ENCODE assay signal across 19 cellular contexts in genomic region chr5:173004447-173004846, GRCh38.
"Had no signal": no experiment of that assay in that cellular context is flagged by ENCODE, and none has a peak within 500 bp of the region (broad histone marks: within the 10 kb centered on the region; RNA-seq: fewer than 3 reads in every experiment).

No MANE protein-coding gene starts in this region.

- DNase-seq: activated CD4-positive, alpha-beta T cell treated with anti-CD3 and anti-CD28 coated beads, Interleukin-2, amount 10 ng/mL, durations not matched to agents 24 days and 14 days; activated naive CD4-positive, alpha-beta T cell treated with anti-CD3 and anti-CD28 coated beads, Interleukin-2, amount 10 ng/mL, durations not matched to agents 7 days and 5 days; dorsolateral prefrontal cortex; left lung; mammary epithelial cell; mucosa of descending colon; ovary; right lobe of liver; stimulated activated CD4-positive, alpha-beta T cell treated with anti-CD3 and anti-CD28 coated beads, Interleukin-4, amount 100 ng/mL, for 4 hours; stimulated activated CD8-positive, alpha-beta memory T cell treated with anti-CD3 and anti-CD28 coated beads, Interleukin-4, amount 100 ng/mL, for 48 hours; stimulated activated naive CD8-positive, alpha-beta T cell treated with anti-CD3 and anti-CD28 coated beads, Interleukin-15, Interleukin-2, amounts not matched to agents 100 U/mL and 50 U/mL, for 24 hours; T-helper 2 cell; transverse colon had no signal

- H3K27me3 Mint-ChIP-seq: activated CD4-positive, alpha-beta T cell treated with anti-CD3 and anti-CD28 coated beads, Interleukin-2, amount 10 ng/mL, durations not matched to agents 24 days and 14 days; activated naive CD4-positive, alpha-beta T cell treated with anti-CD3 and anti-CD28 coated beads, Interleukin-2, amount 10 ng/mL, durations not matched to agents 7 days and 5 days had no signal

- ATAC-seq: left lung; mucosa of descending colon; right lobe of liver; stimulated activated naive CD8-positive, alpha-beta T cell treated with anti-CD3 and anti-CD28 coated beads, Interleukin-15, Interleukin-2, amounts not matched to agents 100 U/mL and 50 U/mL, for 24 hours had no signal

- H3K9me3 ChIP-seq: left lung, mucosa of descending colon, ovary, right lobe of liver, transverse colon, vagina had no signal

- H3K9me3 Mint-ChIP-seq: activated CD4-positive, alpha-beta T cell treated with anti-CD3 and anti-CD28 coated beads, Interleukin-2, amount 10 ng/mL, durations not matched to agents 24 days and 14 days; activated naive CD4-positive, alpha-beta T cell treated with anti-CD3 and anti-CD28 coated beads, Interleukin-2, amount 10 ng/mL, durations not matched to agents 7 days and 5 days; activated T-helper 1 cell treated with anti-CD3 and anti-CD28 coated beads, Interleukin-12 subunit alpha, Interleukin-12 subunit beta, Interleukin-2, Interleukin-4 antibody, amounts not matched to agents 30 ng/mL and 10 ng/mL and 1 ng/mL, durations not matched to agents 14 hours and 24 hours and 36 hours had no signal

- H3K4me3 ChIP-seq: cardiac muscle cell, dorsolateral prefrontal cortex, hepatocyte, left lung, mucosa of descending colon, ovary, right lobe of liver, smooth muscle cell, transverse colon, vagina had no signal

- H3K4me3 Mint-ChIP-seq: activated CD4-positive, alpha-beta T cell treated with anti-CD3 and anti-CD28 coated beads, Interleukin-2, amount 10 ng/mL, durations not matched to agents 24 days and 14 days; activated naive CD4-positive, alpha-beta T cell treated with anti-CD3 and anti-CD28 coated beads, Interleukin-2, amount 10 ng/mL, durations not matched to agents 7 days and 5 days; activated T-helper 1 cell treated with anti-CD3 and anti-CD28 coated beads, Interleukin-12 subunit alpha, Interleukin-12 subunit beta, Interleukin-2, Interleukin-4 antibody, amounts not matched to agents 30 ng/mL and 10 ng/mL and 1 ng/mL, durations not matched to agents 14 hours and 24 hours and 36 hours had no signal

- H3K36me3 ChIP-seq: cardiac muscle cell, ovary, right lobe of liver, transverse colon, vagina had no signal

- H3K27ac ChIP-seq: cardiac muscle cell, hepatocyte, left lung, ovary, right lobe of liver, transverse colon, vagina had no signal

- FAIRE-seq: keratinocyte had no signal

- H3K27ac Mint-ChIP-seq: activated CD4-positive, alpha-beta T cell treated with anti-CD3 and anti-CD28 coated beads, Interleukin-2, amount 10 ng/mL, durations not matched to agents 24 days and 14 days; activated naive CD4-positive, alpha-beta T cell treated with anti-CD3 and anti-CD28 coated beads, Interleukin-2, amount 10 ng/mL, durations not matched to agents 7 days and 5 days; activated T-helper 1 cell treated with anti-CD3 and anti-CD28 coated beads, Interleukin-12 subunit alpha, Interleukin-12 subunit beta, Interleukin-2, Interleukin-4 antibody, amounts not matched to agents 30 ng/mL and 10 ng/mL and 1 ng/mL, durations not matched to agents 14 hours and 24 hours and 36 hours had no signal
